1 cellular context compared by ENCODE assay signal in the genomic region with DNA sequence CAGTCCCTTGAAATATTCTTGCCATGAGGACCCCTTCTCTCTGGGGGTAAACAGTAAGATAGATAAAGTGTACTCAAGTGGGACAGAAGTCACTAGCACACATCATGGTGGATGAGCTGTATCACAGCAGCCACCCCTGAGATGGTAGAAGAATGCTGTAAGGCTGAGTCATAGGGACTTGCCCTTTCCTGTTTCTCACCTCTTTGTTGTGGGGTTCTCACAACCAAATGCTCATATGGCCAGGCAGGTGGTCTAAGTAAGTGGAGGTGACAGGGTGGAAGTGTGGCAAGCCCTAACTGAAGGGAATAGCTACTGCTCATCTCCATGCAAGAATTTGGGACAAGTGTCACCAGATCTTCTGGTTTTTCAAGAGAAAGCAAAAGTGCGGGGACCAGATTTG.
TF ChIP-seq lines count a peak whose summit lies in the region.

No MANE protein-coding gene starts in this region.

TF ChIP-seq in GM12878, 131 proteins besides CTCF, POLR2A, EP300 and RAD21 (continued from another document):
- TF ChIP-seq, protein P1, sequence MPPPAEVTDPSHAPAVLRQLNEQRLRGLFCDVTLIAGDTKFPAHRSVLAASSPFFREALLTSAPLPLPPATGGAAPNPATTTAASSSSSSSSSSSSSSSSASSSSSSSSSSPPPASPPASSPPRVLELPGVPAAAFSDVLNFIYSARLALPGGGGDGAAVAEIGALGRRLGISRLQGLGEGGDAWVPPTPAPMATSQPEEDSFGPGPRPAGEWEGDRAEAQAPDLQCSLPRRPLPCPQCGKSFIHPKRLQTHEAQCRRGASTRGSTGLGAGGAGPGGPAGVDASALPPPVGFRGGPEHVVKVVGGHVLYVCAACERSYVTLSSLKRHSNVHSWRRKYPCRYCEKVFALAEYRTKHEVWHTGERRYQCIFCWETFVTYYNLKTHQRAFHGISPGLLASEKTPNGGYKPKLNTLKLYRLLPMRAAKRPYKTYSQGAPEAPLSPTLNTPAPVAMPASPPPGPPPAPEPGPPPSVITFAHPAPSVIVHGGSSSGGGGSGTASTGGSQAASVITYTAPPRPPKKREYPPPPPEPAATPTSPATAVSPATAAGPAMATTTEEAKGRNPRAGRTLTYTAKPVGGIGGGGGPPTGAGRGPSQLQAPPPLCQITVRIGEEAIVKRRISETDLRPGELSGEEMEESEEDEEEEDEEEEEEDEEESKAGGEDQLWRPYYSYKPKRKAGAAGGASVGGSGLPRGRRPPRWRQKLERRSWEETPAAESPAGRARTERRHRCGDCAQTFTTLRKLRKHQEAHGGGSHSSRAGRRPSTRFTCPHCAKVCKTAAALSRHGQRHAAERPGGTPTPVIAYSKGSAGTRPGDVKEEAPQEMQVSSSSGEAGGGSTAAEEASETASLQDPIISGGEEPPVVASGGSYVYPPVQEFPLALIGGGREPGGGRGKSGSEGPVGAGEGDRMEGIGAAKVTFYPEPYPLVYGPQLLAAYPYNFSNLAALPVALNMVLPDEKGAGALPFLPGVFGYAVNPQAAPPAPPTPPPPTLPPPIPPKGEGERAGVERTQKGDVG (CRISPR knock-in tag; IDR thresholded peaks at IDR 0.05): no peak
- TF ChIP-seq SREBF1 (IDR thresholded peaks at IDR 0.05; ENCODE audit: low read length) (no peak), KAT2A (conservative IDR thresholded peaks at IDR 0.05; ENCODE audit: control insufficient read depth, low read depth, low read length) (no peak)
